In the genomic region with DNA sequence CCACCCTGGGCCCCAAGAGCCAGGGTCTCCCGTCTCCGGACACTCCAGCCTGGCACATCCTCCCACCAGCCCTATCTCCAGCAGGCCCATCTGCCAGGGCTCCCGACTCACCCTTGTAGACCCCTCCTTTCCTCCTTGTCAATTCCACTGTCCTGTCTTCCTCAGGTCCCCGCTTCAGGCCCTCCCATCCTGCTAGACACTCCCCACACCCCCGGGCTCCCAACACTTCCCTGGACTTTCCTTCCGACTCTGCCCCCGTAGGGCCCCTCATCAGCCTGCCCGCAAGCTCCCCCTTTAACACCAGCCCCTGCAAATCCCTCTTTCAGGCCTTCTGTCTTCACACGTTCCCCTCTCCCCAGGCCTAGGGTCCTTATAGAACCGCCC, we compare ENCODE assay signal across 6 cellular contexts. TPM values are rescaled to one million over a fixed set of nuclear protein-coding genes. Genes with fewer than 3 reads are reported as not detected.
DNase-seq lines count a peak whose midpoint lies in the region; ATAC-seq and TF ChIP-seq lines count a peak whose summit lies in the region.

No MANE protein-coding gene starts in this region.

- ATAC-seq in CD4-positive, alpha-beta T cell (ENCODE audit: poor library complexity) = no peak
- no peak for ATAC-seq in HG02642 (IDR thresholded peaks at IDR 0.05; ENCODE audit: poor library complexity, unreplicated experiment)

- no peaks in the 10 kb centered on the region for H3K4me1 ChIP-seq in HAP-1

- POLR2A ChIA-PET in CD4-positive, alpha-beta T cell (lab: Charles Lee) = no interaction called here
- POLR2A ChIA-PET in activated CD4-positive, alpha-beta memory T cell treated with anti-CD3 and anti-CD28 coated beads, Interleukin-2, amount 10 ng/mL, durations not matched to agents 7 days and 5 days (lab: Charles Lee) = no interaction called here

- DNase-seq in CD4-positive, alpha-beta T cell = no peak
- DNase-seq in activated CD4-positive, alpha-beta memory T cell treated with anti-CD3 and anti-CD28 coated beads, Interleukin-2, amount 10 ng/mL, durations not matched to agents 7 days and 5 days = no peak
- DNase-seq in mesothelial cell of epicardium (ENCODE audit: low spot score in 2 of 2, unreplicated experiment in 2 of 2) = no peak
- DNase-seq in HCEC 1CT = no peak
- DNase-seq in HAP-1 (ENCODE audit: low spot score in 2 of 2) = no peak

- no peak overlapping the region for H3K27ac ChIP-seq in CD4-positive, alpha-beta T cell (ENCODE audit: low read depth, low read length)

- peaks cover 14% of the 10 kb centered on the region for H3K36me3 Mint-ChIP-seq in CD4-positive, alpha-beta T cell (ENCODE audit: low read depth)
- H3K36me3 Mint-ChIP-seq in activated CD4-positive, alpha-beta memory T cell treated with anti-CD3 and anti-CD28 coated beads, Interleukin-2, amount 10 ng/mL, durations not matched to agents 7 days and 5 days (ENCODE audit: low read depth) = peaks cover 38% of the 10 kb centered on the region
- H3K36me3 Mint-ChIP-seq in mesothelial cell of epicardium = peaks cover 1% of the 10 kb centered on the region

- no peaks in the 10 kb centered on the region for H3K27me3 ChIP-seq in CD4-positive, alpha-beta T cell (ENCODE audit: control insufficient read depth, insufficient read depth, low read length)
- no peaks in the 10 kb centered on the region for H3K27me3 ChIP-seq in HAP-1 (ENCODE audit: low read depth)

- CTCF ChIA-PET in CD4-positive, alpha-beta T cell (lab: Charles Lee) = no interaction called here
- CTCF ChIA-PET in activated CD4-positive, alpha-beta memory T cell treated with anti-CD3 and anti-CD28 coated beads, Interleukin-2, amount 10 ng/mL, durations not matched to agents 7 days and 5 days (lab: Charles Lee) = no interaction called here

- peak overlapping the region; percentile 91 for H3K27ac Mint-ChIP-seq in CD4-positive, alpha-beta T cell
- H3K27ac Mint-ChIP-seq in activated CD4-positive, alpha-beta memory T cell treated with anti-CD3 and anti-CD28 coated beads, Interleukin-2, amount 10 ng/mL, durations not matched to agents 7 days and 5 days = no peak overlapping the region
- no peak overlapping the region for H3K27ac Mint-ChIP-seq in mesothelial cell of epicardium

- no peak overlapping the region for H3K4me3 ChIP-seq in HAP-1

- in situ Hi-C loops in HAP-1 (cut with MboI; ENCODE audit: low sequenced_read_pairs) = no loop called here

- H3K4me1 Mint-ChIP-seq in CD4-positive, alpha-beta T cell (ENCODE audit: low read depth) = peaks cover 15% of the 10 kb centered on the region
- H3K4me1 Mint-ChIP-seq in activated CD4-positive, alpha-beta memory T cell treated with anti-CD3 and anti-CD28 coated beads, Interleukin-2, amount 10 ng/mL, durations not matched to agents 7 days and 5 days = peaks cover 24% of the 10 kb centered on the region
- peaks cover 14% of the 10 kb centered on the region for H3K4me1 Mint-ChIP-seq in mesothelial cell of epicardium

- intact Hi-C loops in CD4-positive, alpha-beta T cell (cut with DNase I, micrococcal nuclease) = no loop called here

- peaks cover 5% of the 10 kb centered on the region for H3K36me3 ChIP-seq in HAP-1 (replicated peaks)

- H3K27me3 Mint-ChIP-seq in CD4-positive, alpha-beta T cell = no peaks in the 10 kb centered on the region
- H3K27me3 Mint-ChIP-seq in activated CD4-positive, alpha-beta memory T cell treated with anti-CD3 and anti-CD28 coated beads, Interleukin-2, amount 10 ng/mL, durations not matched to agents 7 days and 5 days = no peaks in the 10 kb centered on the region
- H3K27me3 Mint-ChIP-seq in mesothelial cell of epicardium (ENCODE audit: low read depth) = no peaks in the 10 kb centered on the region

- peak overlapping the region; percentile 84 for H3K4me3 Mint-ChIP-seq in CD4-positive, alpha-beta T cell
- H3K4me3 Mint-ChIP-seq in activated CD4-positive, alpha-beta memory T cell treated with anti-CD3 and anti-CD28 coated beads, Interleukin-2, amount 10 ng/mL, durations not matched to agents 7 days and 5 days = peak overlapping the region; percentile 78
- peak overlapping the region; percentile 80 for H3K4me3 Mint-ChIP-seq in mesothelial cell of epicardium

- H3K9me3 ChIP-seq in CD4-positive, alpha-beta T cell (ENCODE audit: control insufficient read depth, low read length) = no peaks in the 10 kb centered on the region
- no peaks in the 10 kb centered on the region for H3K9me3 ChIP-seq in HAP-1

- no peaks in the 10 kb centered on the region for H3K9me3 Mint-ChIP-seq in CD4-positive, alpha-beta T cell
- no peaks in the 10 kb centered on the region for H3K9me3 Mint-ChIP-seq in activated CD4-positive, alpha-beta memory T cell treated with anti-CD3 and anti-CD28 coated beads, Interleukin-2, amount 10 ng/mL, durations not matched to agents 7 days and 5 days
- no peaks in the 10 kb centered on the region for H3K9me3 Mint-ChIP-seq in mesothelial cell of epicardium

- no peak for TF ChIP-seq CTCF in CD4-positive, alpha-beta T cell (IDR thresholded peaks at IDR 0.05)
- no peak for TF ChIP-seq CTCF in mesothelial cell of epicardium (IDR thresholded peaks at IDR 0.05; ENCODE audit: unreplicated experiment)

RNA-seq across cellular contexts. Expression of a gene that starts 1.1 kb away (rescaled TPM):
- 10 to 100 TPM; 17.1 to 21.0 TPM for total RNA-seq in CD4-positive, alpha-beta T cell
- 10 to 100 TPM; 21.1 to 23.9 TPM for total RNA-seq in activated CD4-positive, alpha-beta memory T cell treated with anti-CD3 and anti-CD28 coated beads, Interleukin-2, amount 10 ng/mL, durations not matched to agents 7 days and 5 days
- total RNA-seq in mesothelial cell of epicardium = 30.5 to 32.0 TPM (median 31.7 TPM) in 3 replicates

RNA-seq across cellular contexts. Expression of a gene that starts 7.0 kb away (rescaled TPM):
- 10 to 100 TPM; 74.8 to 78.7 TPM for total RNA-seq in CD4-positive, alpha-beta T cell
- 10 to 100 TPM; 51.1 to 58.7 TPM for total RNA-seq in activated CD4-positive, alpha-beta memory T cell treated with anti-CD3 and anti-CD28 coated beads, Interleukin-2, amount 10 ng/mL, durations not matched to agents 7 days and 5 days
- 48.6 to 59.9 TPM (median 53.2 TPM) in 3 replicates for total RNA-seq in mesothelial cell of epicardium

RNA-seq across cellular contexts. Expression of a gene that starts 13.9 kb away (rescaled TPM):
- total RNA-seq in CD4-positive, alpha-beta T cell = 10 to 100 TPM; 11.5 to 12.2 TPM
- total RNA-seq in activated CD4-positive, alpha-beta memory T cell treated with anti-CD3 and anti-CD28 coated beads, Interleukin-2, amount 10 ng/mL, durations not matched to agents 7 days and 5 days = 1 to 10 TPM; 5.8 to 6.5 TPM
- total RNA-seq in mesothelial cell of epicardium = 33.5 to 35.1 TPM (median 33.7 TPM) in 3 replicates

RNA-seq across cellular contexts. Expression of a gene that starts 29.5 kb away (rescaled TPM):
- 10 to 100 TPM; 38.6 to 40.9 TPM for total RNA-seq in CD4-positive, alpha-beta T cell
- total RNA-seq in activated CD4-positive, alpha-beta memory T cell treated with anti-CD3 and anti-CD28 coated beads, Interleukin-2, amount 10 ng/mL, durations not matched to agents 7 days and 5 days = 10 to 100 TPM; 32.2 to 32.7 TPM
- total RNA-seq in mesothelial cell of epicardium = 52.5 to 54.2 TPM (median 53.2 TPM) in 3 replicates

RNA-seq across cellular contexts. Expression of a gene that starts 50.8 kb away (rescaled TPM):
- total RNA-seq in CD4-positive, alpha-beta T cell = 1 to 10 TPM; 8.9 to 9.6 TPM
- total RNA-seq in activated CD4-positive, alpha-beta memory T cell treated with anti-CD3 and anti-CD28 coated beads, Interleukin-2, amount 10 ng/mL, durations not matched to agents 7 days and 5 days = 10 to 100 TPM; 41.9 to 43.6 TPM
- 16.4 to 18.2 TPM (median 17.2 TPM) in 3 replicates for total RNA-seq in mesothelial cell of epicardium
